In genomic region chr9:128920381-128921058, GRCh38 we compare ENCODE assay signal across 1 cellular context.
TF ChIP-seq lines count a peak whose summit lies in the region.

Gene PHYHD1 (plus strand): TSS chr9:128920982. CDS start chr9:128922324, 1,342 bp downstream.

TF ChIP-seq in GM23338, 12 proteins besides CTCF, POLR2A, EP300 and RAD21 (continued from another document):
- TF ChIP-seq, protein P1, sequence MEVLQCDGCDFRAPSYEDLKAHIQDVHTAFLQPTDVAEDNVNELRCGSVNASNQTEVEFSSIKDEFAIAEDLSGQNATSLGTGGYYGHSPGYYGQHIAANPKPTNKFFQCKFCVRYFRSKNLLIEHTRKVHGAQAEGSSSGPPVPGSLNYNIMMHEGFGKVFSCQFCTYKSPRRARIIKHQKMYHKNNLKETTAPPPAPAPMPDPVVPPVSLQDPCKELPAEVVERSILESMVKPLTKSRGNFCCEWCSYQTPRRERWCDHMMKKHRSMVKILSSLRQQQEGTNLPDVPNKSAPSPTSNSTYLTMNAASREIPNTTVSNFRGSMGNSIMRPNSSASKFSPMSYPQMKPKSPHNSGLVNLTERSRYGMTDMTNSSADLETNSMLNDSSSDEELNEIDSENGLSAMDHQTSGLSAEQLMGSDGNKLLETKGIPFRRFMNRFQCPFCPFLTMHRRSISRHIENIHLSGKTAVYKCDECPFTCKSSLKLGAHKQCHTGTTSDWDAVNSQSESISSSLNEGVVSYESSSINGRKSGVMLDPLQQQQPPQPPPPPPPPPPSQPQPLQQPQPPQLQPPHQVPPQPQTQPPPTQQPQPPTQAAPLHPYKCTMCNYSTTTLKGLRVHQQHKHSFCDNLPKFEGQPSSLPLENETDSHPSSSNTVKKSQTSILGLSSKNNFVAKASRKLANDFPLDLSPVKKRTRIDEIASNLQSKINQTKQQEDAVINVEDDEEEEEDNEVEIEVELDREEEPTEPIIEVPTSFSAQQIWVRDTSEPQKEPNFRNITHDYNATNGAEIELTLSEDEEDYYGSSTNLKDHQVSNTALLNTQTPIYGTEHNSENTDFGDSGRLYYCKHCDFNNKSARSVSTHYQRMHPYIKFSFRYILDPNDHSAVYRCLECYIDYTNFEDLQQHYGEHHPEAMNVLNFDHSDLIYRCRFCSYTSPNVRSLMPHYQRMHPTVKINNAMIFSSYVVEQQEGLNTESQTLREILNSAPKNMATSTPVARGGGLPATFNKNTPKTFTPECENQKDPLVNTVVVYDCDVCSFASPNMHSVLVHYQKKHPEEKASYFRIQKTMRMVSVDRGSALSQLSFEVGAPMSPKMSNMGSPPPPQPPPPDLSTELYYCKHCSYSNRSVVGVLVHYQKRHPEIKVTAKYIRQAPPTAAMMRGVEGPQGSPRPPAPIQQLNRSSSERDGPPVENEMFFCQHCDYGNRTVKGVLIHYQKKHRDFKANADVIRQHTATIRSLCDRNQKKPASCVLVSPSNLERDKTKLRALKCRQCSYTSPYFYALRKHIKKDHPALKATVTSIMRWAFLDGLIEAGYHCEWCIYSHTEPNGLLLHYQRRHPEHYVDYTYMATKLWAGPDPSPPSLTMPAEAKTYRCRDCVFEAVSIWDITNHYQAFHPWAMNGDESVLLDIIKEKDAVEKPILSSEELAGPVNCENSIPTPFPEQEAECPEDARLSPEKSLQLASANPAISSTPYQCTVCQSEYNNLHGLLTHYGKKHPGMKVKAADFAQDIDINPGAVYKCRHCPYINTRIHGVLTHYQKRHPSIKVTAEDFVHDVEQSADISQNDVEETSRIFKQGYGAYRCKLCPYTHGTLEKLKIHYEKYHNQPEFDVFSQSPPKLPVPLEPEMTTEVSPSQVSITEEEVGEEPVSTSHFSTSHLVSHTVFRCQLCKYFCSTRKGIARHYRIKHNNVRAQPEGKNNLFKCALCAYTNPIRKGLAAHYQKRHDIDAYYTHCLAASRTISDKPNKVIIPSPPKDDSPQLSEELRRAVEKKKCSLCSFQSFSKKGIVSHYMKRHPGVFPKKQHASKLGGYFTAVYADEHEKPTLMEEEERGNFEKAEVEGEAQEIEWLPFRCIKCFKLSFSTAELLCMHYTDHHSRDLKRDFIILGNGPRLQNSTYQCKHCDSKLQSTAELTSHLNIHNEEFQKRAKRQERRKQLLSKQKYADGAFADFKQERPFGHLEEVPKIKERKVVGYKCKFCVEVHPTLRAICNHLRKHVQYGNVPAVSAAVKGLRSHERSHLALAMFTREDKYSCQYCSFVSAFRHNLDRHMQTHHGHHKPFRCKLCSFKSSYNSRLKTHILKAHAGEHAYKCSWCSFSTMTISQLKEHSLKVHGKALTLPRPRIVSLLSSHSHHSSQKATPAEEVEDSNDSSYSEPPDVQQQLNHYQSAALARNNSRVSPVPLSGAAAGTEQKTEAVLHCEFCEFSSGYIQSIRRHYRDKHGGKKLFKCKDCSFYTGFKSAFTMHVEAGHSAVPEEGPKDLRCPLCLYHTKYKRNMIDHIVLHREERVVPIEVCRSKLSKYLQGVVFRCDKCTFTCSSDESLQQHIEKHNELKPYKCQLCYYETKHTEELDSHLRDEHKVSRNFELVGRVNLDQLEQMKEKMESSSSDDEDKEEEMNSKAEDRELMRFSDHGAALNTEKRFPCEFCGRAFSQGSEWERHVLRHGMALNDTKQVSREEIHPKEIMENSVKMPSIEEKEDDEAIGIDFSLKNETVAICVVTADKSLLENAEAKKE (CRISPR knock-in tag; IDR thresholded peaks at IDR 0.05) = no peak
- TF ChIP-seq NANOG (IDR thresholded peaks at IDR 0.05; ENCODE audit: borderline replicate concordance) = no peak
